In genomic region chr1:28248273-28249012, GRCh38 we compare ENCODE assay signal across 8 cellular contexts.
DNase-seq lines count a peak whose midpoint lies in the region; ATAC-seq and TF ChIP-seq lines count a peak whose summit lies in the region.

No MANE protein-coding gene starts in this region.

- DNase-seq in AG20443 (ENCODE audit: low spot score) (peak; percentile 71), NCI-H2171 treated with DMSO at 0.1 percent for 48 hours (lab: John Stamatoyannopoulos, UW) (peak; percentile 70), WERI-Rb-1 (peak; percentile 75), cardiac fibroblast (ENCODE audit: low read depth in 2 of 2) (peak; percentile 87 to 89), iris pigment epithelial cell (ENCODE audit: low read depth) (peak; percentile 73), smooth muscle cell of the brain vasculature (ENCODE audit: low read depth, low spot score) (peak; percentile 46)

- ATAC-seq in GM21526 (IDR thresholded peaks at IDR 0.05; ENCODE audit: low FRiP score, unreplicated experiment), result peak; percentile 33
- ATAC-seq in GM18861 (IDR thresholded peaks at IDR 0.05; ENCODE audit: unreplicated experiment), result no peak

- H3K36me3 ChIP-seq in WERI-Rb-1, result no peaks in the 10 kb centered on the region

- H3K9me3 ChIP-seq in WERI-Rb-1 (ENCODE audit: severe bottlenecking), result no peaks in the 10 kb centered on the region

- peak; percentile 78 for TF ChIP-seq CTCF in WERI-Rb-1 (IDR thresholded peaks at IDR 0.05; ENCODE audit: low read depth, low read length)
- TF ChIP-seq CTCF in cardiac fibroblast (IDR thresholded peaks at IDR 0.05; ENCODE audit: low read depth, low read length), result peak; percentile 95

- 0 out of 2 replicates have a peak overlapping the region, but pooled peaks have one; percentile 11 for H3K4me3 ChIP-seq in WERI-Rb-1 (ENCODE audit: low read depth, low read length)
- peak overlapping the region in 1 of 2 donors; percentile 0 for H3K4me3 ChIP-seq in cardiac fibroblast (replicated peaks in 1 of 2; ENCODE audit: low read depth in 2 of 2, low read length in 2 of 2)

- no peaks in the 10 kb centered on the region for H3K27me3 ChIP-seq in WERI-Rb-1 (ENCODE audit: insufficient read depth, low read depth, severe bottlenecking)

- peak overlapping the region; percentile 56 for H3K27ac ChIP-seq in WERI-Rb-1
